20 cellular contexts compared by ENCODE assay signal in genomic region chr20:62351469-62352401, GRCh38. TPM values are rescaled to one million over a fixed set of nuclear protein-coding genes. Genes with fewer than 3 reads are reported as not detected.
DNase-seq lines count a peak whose midpoint lies in the region; ATAC-seq, FAIRE-seq and TF ChIP-seq lines count a peak whose summit lies in the region.
"Had no signal": no experiment of that assay in that cellular context is flagged by ENCODE, and none has a peak within 500 bp of the region (broad histone marks: within the 10 kb centered on the region; RNA-seq: fewer than 3 reads in every experiment).

No MANE protein-coding gene starts in this region.

- H3K27ac ChIP-seq in A549 = peak overlapping the region; percentile 97 to 99
- peak overlapping the region; percentile 98 to 99 for H3K27ac ChIP-seq in ascending aorta
- H3K27ac ChIP-seq in right cardiac atrium (ENCODE audit: low read length) = no peak overlapping the region
- peak overlapping the region in 3 of 4 donors; percentile 69 to 80 (median 71) for H3K27ac ChIP-seq in gastrocnemius medialis
- no peak overlapping the region for H3K27ac ChIP-seq in testis
- H3K27ac ChIP-seq: neural progenitor cell had no signal

- POLR2A ChIA-PET in A549 (lab: Yijun Ruan, JAX) = interaction anchor here (1.3 to 2.6 kb wide), 3 partner anchors 8 to 18 kb away, joined by 8 to 30 read pairs (median 12); partner anchors contain the start of gene LAMA5

- H3K36me3 ChIP-seq in ascending aorta (peaks cover 34 to 38% of the 10 kb centered on the region in 2 donors), gastrocnemius medialis (no peaks in the 10 kb centered on the region), testis (ENCODE audit: low read depth, missing control alignments) (no peaks in the 10 kb centered on the region)
- H3K36me3 ChIP-seq: neural progenitor cell had no signal

- H3K9me3 ChIP-seq in A549 (peaks cover 23% of the 10 kb centered on the region), ascending aorta (no peaks in the 10 kb centered on the region), right cardiac atrium (ENCODE audit: control insufficient read depth, low read length) (no peaks in the 10 kb centered on the region), gastrocnemius medialis (no peaks in the 10 kb centered on the region), testis (no peaks in the 10 kb centered on the region)

- CTCF ChIA-PET in A549 (lab: Yijun Ruan, JAX) = interaction anchor here (1.3 to 5.3 kb wide), 8 partner anchors 14 to 49 kb away, joined by 3 to 107 read pairs (median 10); partner anchors contain the start of genes ADRM1, LAMA5 and RPS21

- no peak for TF ChIP-seq RAD21 in A549 (conservative IDR thresholded peaks at IDR 0.05 in 1 of 2, IDR thresholded peaks at IDR 0.05 in 1 of 2)

- in situ Hi-C loops in gastrocnemius medialis (cut with MboI; ENCODE audit: low sequenced_read_pairs in 4 of 4) = no loop called here

- no peak for TF ChIP-seq POLR2A in A549 (IDR thresholded peaks at IDR 0.05; ENCODE audit: low read length)
- no peak for TF ChIP-seq POLR2A in gastrocnemius medialis (IDR thresholded peaks at IDR 0.05)
- TF ChIP-seq POLR2A in testis (IDR thresholded peaks at IDR 0.05) = no peak

- no peak for ATAC-seq in A549
- no peak for ATAC-seq in right cardiac atrium
- no peak for ATAC-seq in gastrocnemius medialis
- ATAC-seq in HG03432 (IDR thresholded peaks at IDR 0.05; ENCODE audit: unreplicated experiment) = no peak

- no peak for TF ChIP-seq CTCF in A549 (IDR thresholded peaks at IDR 0.05)
- no peak for TF ChIP-seq CTCF in ascending aorta (IDR thresholded peaks at IDR 0.05)
- TF ChIP-seq CTCF in gastrocnemius medialis (IDR thresholded peaks at IDR 0.05 in 4 of 5, conservative IDR thresholded peaks at IDR 0.05 in 1 of 5) = no peak
- TF ChIP-seq CTCF in testis (IDR thresholded peaks at IDR 0.05) = no peak

- DNase-seq in A549 (ENCODE audit: low read depth in 1 of 2, low spot score in 1 of 2) (no peak), ascending aorta (ENCODE audit: low spot score in 2 of 2) (no peak), right cardiac atrium (peak; percentile 24 to 64 (median 57)), gastrocnemius medialis (no peak), NCI-H1694 (lab: John Stamatoyannopoulos, UW) (no peak), NCI-H2171 (lab: John Stamatoyannopoulos, UW) (no peak), testis (no peak)
- DNase-seq: activated CD4-positive, alpha-beta T cell treated with anti-CD3 and anti-CD28 coated beads for 48 hours; activated gamma-delta T cell treated with Interleukin-2 at 50 U/mL for 16 hours; amniotic stem cell; central memory CD4-positive, alpha-beta T cell; DMS 273 treated with DMSO at 0.1 percent for 48 hours; effector CD8-positive, alpha-beta T cell; NCI-H1417 treated with DMSO at 0.1 percent for 48 hours; retina; stimulated activated CD4-positive, alpha-beta T cell treated with anti-CD3 and anti-CD28 coated beads, Interleukin-1b, Interleukin-23, amount 100 ng/mL, for 48 hours had no signal

- peak overlapping the region; percentile 91 for H3K4me2 ChIP-seq in A549
- H3K4me2 ChIP-seq: neural progenitor cell had no signal

- H3K4me1 ChIP-seq in A549 (peaks cover 71% of the 10 kb centered on the region), ascending aorta (peaks cover 31 to 46% of the 10 kb centered on the region in 2 donors), right cardiac atrium (ENCODE audit: control insufficient read depth, insufficient read depth, low read length) (peaks cover 7% of the 10 kb centered on the region), gastrocnemius medialis (peaks cover 46 to 51% of the 10 kb centered on the region in 2 donors), testis (peaks cover 31% of the 10 kb centered on the region)

- no peak for FAIRE-seq in A549 (lab: Jason Lieb, UNC)
- FAIRE-seq: A204.1, islet of Langerhans had no signal

- 87% methylated on average over 42 of the region's 60 CpGs for WGBS in A549 (ENCODE audit: missing lambda C conversion rate)
- 91% methylated on average over 60 of the region's 60 CpGs for WGBS in right cardiac atrium
- 92 to 95% methylated on average over 41 to 60 of the region's 60 CpGs for WGBS in testis, 2 donors

- H3K27me3 ChIP-seq in ascending aorta (no peaks in the 10 kb centered on the region), right cardiac atrium (ENCODE audit: control insufficient read depth, insufficient read depth) (no peaks in the 10 kb centered on the region), gastrocnemius medialis (no peaks in the 10 kb centered on the region), testis (no peaks in the 10 kb centered on the region)
- H3K27me3 ChIP-seq: neural progenitor cell had no signal

- no peak for TF ChIP-seq EP300 in A549 (IDR thresholded peaks at IDR 0.05)

- intact Hi-C loops in ascending aorta (cut with DNase I) (loop anchor here (1.0 kb wide), 2 partner anchors 25 to 49 kb away; partner anchors contain the start of gene ADRM1), right cardiac atrium (cut with DNase I) (no loop called here), gastrocnemius medialis (cut with DNase I; ENCODE audit: low total_unique reads) (loop anchor here (1.0 to 2.0 kb wide), 3 partner anchors 15 to 49 kb away; partner anchors contain the start of genes ADRM1, LAMA5 and RPS21), testis (cut with DNase I; ENCODE audit: low total_unique reads) (no loop called here)

- 0 out of 3 replicates have a peak overlapping the region, but pooled peaks have one; percentile 3 for H3K4me3 ChIP-seq in A549
- no peak overlapping the region for H3K4me3 ChIP-seq in ascending aorta
- H3K4me3 ChIP-seq in right cardiac atrium (ENCODE audit: low read length) = no peak overlapping the region
- no peak overlapping the region for H3K4me3 ChIP-seq in gastrocnemius medialis
- no peak overlapping the region for H3K4me3 ChIP-seq in testis
- H3K4me3 ChIP-seq: neural progenitor cell had no signal

TF ChIP-seq in A549, 52 proteins besides CTCF, POLR2A, EP300 and RAD21 (continues in another document):
- TF ChIP-seq PHF8 (IDR thresholded peaks at IDR 0.05; ENCODE audit: borderline replicate concordance, low read depth) = no peak
- TF ChIP-seq HOXA7 (CRISPR knock-in tag; IDR thresholded peaks at IDR 0.05) = no peak
- TF ChIP-seq FOSB (CRISPR knock-in tag; IDR thresholded peaks at IDR 0.05) = no peak
- TF ChIP-seq USF2 (IDR thresholded peaks at IDR 0.05) = no peak
- TF ChIP-seq TFCP2L1 (CRISPR knock-in tag; IDR thresholded peaks at IDR 0.05) = no peak

RNA-seq across cellular contexts. Expression of gene LAMA5, which starts 15.4 kb away (rescaled TPM):
- 20.4 and 31.6 TPM in 2 replicates for polyA plus RNA-seq in A549 (2011; rRNA removed)
- polyA plus RNA-seq in A549 (2012; cell fraction: cytosol; rRNA removed) = 91.5 and 122 TPM in 2 replicates
- 829 and 950 TPM in 2 replicates for polyA plus RNA-seq in A549 (2012; cell fraction: nucleus; rRNA removed)
- polyA plus RNA-seq in A549 (2017; fragmentation: RNase III; extraction: RNeasy Plus Mini Kit Qiagen cat#74134 plus additional on column Dnase treatment) = 196 to 212 TPM (median 202 TPM) in 3 replicates
- 26.9 and 28.7 TPM in 2 replicates for polyA minus RNA-seq in A549 (2011; rRNA and poly(A)+ RNA removed)
- total RNA-seq in ascending aorta = 469 TPM
- total RNA-seq in right cardiac atrium = 10 to 100 TPM; 77.4 to 97.9 (median 86.8) TPM
- 93.7 TPM for polyA plus RNA-seq in right cardiac atrium
- total RNA-seq in gastrocnemius medialis = 10 to 100 TPM; 13.0 to 35.8 (median 22.7) TPM
- 100 to 1,000 TPM; 121 to 144 TPM for total RNA-seq in testis
- 33.2 TPM for polyA plus RNA-seq in testis (ENCODE audit: insufficient read depth, low read depth, low replicate concordance)

RNA-seq across cellular contexts. Expression of gene RPS21, which starts 35.2 kb away (rescaled TPM):
- polyA plus RNA-seq in A549 (2011; rRNA removed) (3,697 and 4,026 TPM in 2 replicates), A549 (2017; fragmentation: RNase III; extraction: RNeasy Plus Mini Kit Qiagen cat#74134 plus additional on column Dnase treatment) (2,862 to 2,938 TPM (median 2,871 TPM) in 3 replicates), right cardiac atrium (2,060 TPM), testis (ENCODE audit: insufficient read depth, low read depth, low replicate concordance) (1,052 TPM)
- polyA plus RNA-seq in A549 (2012; cell fraction: cytosol; rRNA removed) = 8,308 and 13,239 TPM in 2 replicates
- 5,168 and 6,855 TPM in 2 replicates for polyA plus RNA-seq in A549 (2012; cell fraction: nucleus; rRNA removed)
- polyA minus RNA-seq in A549 (2011; rRNA and poly(A)+ RNA removed) = 804 and 936 TPM in 2 replicates
- total RNA-seq in ascending aorta (1,828 TPM), right cardiac atrium (100 to 1,000 TPM; 703 to 815 (median 736) TPM), gastrocnemius medialis (1,000 to 10,000 TPM; 1,167 to 4,037 (median 2,295) TPM), testis (1,000 to 10,000 TPM in 1 of 2 donors, 100 to 1,000 TPM in 1; 548 to 1,387 TPM)

RNA-seq across cellular contexts. Expression of gene ADRM1, which starts 48.9 kb away (rescaled TPM):
- polyA plus RNA-seq in A549 (2011; rRNA removed) (68.9 and 87.9 TPM in 2 replicates), A549 (2017; fragmentation: RNase III; extraction: RNeasy Plus Mini Kit Qiagen cat#74134 plus additional on column Dnase treatment) (121 to 131 TPM (median 130 TPM) in 3 replicates), right cardiac atrium (87.5 TPM), testis (ENCODE audit: insufficient read depth, low read depth, low replicate concordance) (191 TPM)
- 217 and 255 TPM in 2 replicates for polyA plus RNA-seq in A549 (2012; cell fraction: cytosol; rRNA removed)
- 249 and 328 TPM in 2 replicates for polyA plus RNA-seq in A549 (2012; cell fraction: nucleus; rRNA removed)
- 56.0 and 59.2 TPM in 2 replicates for polyA minus RNA-seq in A549 (2011; rRNA and poly(A)+ RNA removed)
- total RNA-seq in ascending aorta (236 TPM), right cardiac atrium (10 to 100 TPM; 65.0 to 80.9 (median 73.4) TPM), gastrocnemius medialis (100 to 1,000 TPM; 389 to 644 (median 611) TPM), testis (100 to 1,000 TPM; 283 to 286 TPM)

RNA-seq across cellular contexts. Expression of gene CABLES2, which starts 55.4 kb away (rescaled TPM):
- polyA plus RNA-seq in A549 (2011; rRNA removed) (3.9 and 5.0 TPM in 2 replicates), A549 (2017; fragmentation: RNase III; extraction: RNeasy Plus Mini Kit Qiagen cat#74134 plus additional on column Dnase treatment) (5.6 to 7.7 TPM (median 6.6 TPM) in 3 replicates), right cardiac atrium (10.9 TPM), testis (ENCODE audit: insufficient read depth, low read depth, low replicate concordance) (83.0 TPM)
- polyA plus RNA-seq in A549 (2012; cell fraction: cytosol; rRNA removed) = 5.9 and 7.3 TPM in 2 replicates
- polyA plus RNA-seq in A549 (2012; cell fraction: nucleus; rRNA removed) = 9.4 and 10.5 TPM in 2 replicates
- polyA minus RNA-seq in A549 (2011; rRNA and poly(A)+ RNA removed) = 6.1 and 7.1 TPM in 2 replicates
- total RNA-seq in ascending aorta (0.43 TPM), right cardiac atrium (10 to 100 TPM; 12.3 to 29.4 (median 16.3) TPM), gastrocnemius medialis (1 to 10 TPM; 3.6 to 9.3 (median 4.2) TPM), testis (10 to 100 TPM; 51.0 to 58.6 TPM)

Comparison
In these comparisons a context has a peak if more than half of its experiments do, and no peak if none do; other contexts are left out.
1. DNase-seq: peak in right cardiac atrium (3 of 3); none in A549 (0 of 2), ascending aorta (0 of 2), gastrocnemius medialis (0 of 2), NCI-H1694 (single experiment), NCI-H2171 (single experiment) and testis (single experiment).
2. H3K27ac ChIP-seq: peak in A549 (2 of 2), ascending aorta (2 of 2) and gastrocnemius medialis (3 of 4); none in right cardiac atrium (single experiment) and testis (0 of 2).
3. intact Hi-C loops: an anchor here in ascending aorta (1.0 kb wide) and gastrocnemius medialis (1.0 to 2.0 kb wide); none called in right cardiac atrium and testis.